8 cellular contexts compared by ENCODE assay signal in genomic region chr20:32018269-32019155, GRCh38. TPM values are rescaled to one million over a fixed set of nuclear protein-coding genes. Genes with fewer than 3 reads are reported as not detected.
DNase-seq lines count a peak whose midpoint lies in the region; ATAC-seq and TF ChIP-seq lines count a peak whose summit lies in the region.

No MANE protein-coding gene starts in this region.

- DNase-seq in GM12865 (ENCODE audit: low read depth), result no peak
- peak; percentile 74 to 85 for DNase-seq in NCI-H187 (lab: John Stamatoyannopoulos, UW)
- DNase-seq in chondrocyte (ENCODE audit: low spot score), result no peak
- no peak for DNase-seq in kidney glomerular epithelial cell (lab: John Stamatoyannopoulos, UW)

- H3K4me1 ChIP-seq in mesodermal cell (ENCODE audit: control insufficient read depth, insufficient read depth, low read length, poor library complexity, severe bottlenecking), result no peaks in the 10 kb centered on the region

- no peaks in the 10 kb centered on the region for H3K9me3 ChIP-seq in mesodermal cell (ENCODE audit: control insufficient read depth, low read length)

- H3K36me3 ChIP-seq in mesodermal cell (ENCODE audit: control insufficient read depth, insufficient read depth, low read length), result no peaks in the 10 kb centered on the region

- H3K4me3 ChIP-seq in GM12865 (ENCODE audit: low read depth, low read length), result peak overlapping the region; percentile 39
- peak overlapping the region; percentile 53 for H3K4me3 ChIP-seq in mesodermal cell (ENCODE audit: extremely low read depth, insufficient read depth, low read length, poor library complexity, severe bottlenecking)

- WGBS in mesodermal cell (ENCODE audit: insufficient coverage in 2 of 2), 2 experiments, result 1 to 2% methylated on average over 36 to 37 of the region's 67 CpGs

- H3K4me3 Mint-ChIP-seq in chondrocyte (ENCODE audit: unreplicated experiment), result peak overlapping the region; percentile 78
- H3K4me3 Mint-ChIP-seq in stimulated activated memory B cell treated with anti-CD40 and anti-IgM and Interleukin-4, amounts not matched to agents 10 μg/mL and 1 μg/mL and 100 μg/mL, for 72 hours, result peak overlapping the region; percentile 90

- peak; percentile 75 for ATAC-seq in stimulated activated memory B cell treated with anti-CD40 and anti-IgM and Interleukin-4, amounts not matched to agents 10 μg/mL and 1 μg/mL and 100 μg/mL, for 72 hours
- ATAC-seq in GM18505 (IDR thresholded peaks at IDR 0.05; ENCODE audit: unreplicated experiment), result no peak

- H3K27ac ChIP-seq in VCaP, result peak overlapping the region; percentile 51
- no peak overlapping the region for H3K27ac ChIP-seq in mesodermal cell (ENCODE audit: low read depth, low read length, severe bottlenecking)

- no peak overlapping the region for H3K27ac Mint-ChIP-seq in chondrocyte (ENCODE audit: unreplicated experiment)
- peak overlapping the region; percentile 38 for H3K27ac Mint-ChIP-seq in stimulated activated memory B cell treated with anti-CD40 and anti-IgM and Interleukin-4, amounts not matched to agents 10 μg/mL and 1 μg/mL and 100 μg/mL, for 72 hours

- TF ChIP-seq CTCF in GM12865 (IDR thresholded peaks at IDR 0.05; ENCODE audit: insufficient read depth, low read depth, low read length, missing control alignments) (peak; percentile 7), VCaP (conservative IDR thresholded peaks at IDR 0.05) (no peak), chondrocyte (IDR thresholded peaks at IDR 0.05) (no peak)

- no peak for TF ChIP-seq POLR2A in GM18505 (IDR thresholded peaks at IDR 0.05; ENCODE audit: borderline replicate concordance, extremely low read depth, insufficient read depth, insufficient read length)

- no peaks in the 10 kb centered on the region for H3K9me3 Mint-ChIP-seq in chondrocyte (ENCODE audit: low read depth)
- no peaks in the 10 kb centered on the region for H3K9me3 Mint-ChIP-seq in stimulated activated memory B cell treated with anti-CD40 and anti-IgM and Interleukin-4, amounts not matched to agents 10 μg/mL and 1 μg/mL and 100 μg/mL, for 72 hours

- peaks cover 18% of the 10 kb centered on the region for H3K4me1 Mint-ChIP-seq in chondrocyte (ENCODE audit: low read depth)
- peaks cover 24% of the 10 kb centered on the region for H3K4me1 Mint-ChIP-seq in stimulated activated memory B cell treated with anti-CD40 and anti-IgM and Interleukin-4, amounts not matched to agents 10 μg/mL and 1 μg/mL and 100 μg/mL, for 72 hours

- peaks cover 9% of the 10 kb centered on the region for H3K36me3 Mint-ChIP-seq in chondrocyte (ENCODE audit: low read depth)
- H3K36me3 Mint-ChIP-seq in stimulated activated memory B cell treated with anti-CD40 and anti-IgM and Interleukin-4, amounts not matched to agents 10 μg/mL and 1 μg/mL and 100 μg/mL, for 72 hours, result no peaks in the 10 kb centered on the region

- H3K27me3 Mint-ChIP-seq in chondrocyte (ENCODE audit: low read depth), result peaks cover 76% of the 10 kb centered on the region
- H3K27me3 Mint-ChIP-seq in stimulated activated memory B cell treated with anti-CD40 and anti-IgM and Interleukin-4, amounts not matched to agents 10 μg/mL and 1 μg/mL and 100 μg/mL, for 72 hours, result peaks cover 83% of the 10 kb centered on the region

RNA-seq across cellular contexts. Expression of gene CCM2L, which starts 8.3 kb away (rescaled TPM):
- not detected in 3 replicates for total RNA-seq in chondrocyte
- polyA plus RNA-seq in mesodermal cell (2013, experiment 1 of 2), result 6.3 TPM
- 3.2 TPM for polyA plus RNA-seq in mesodermal cell (2013, experiment 2 of 2)

RNA-seq across cellular contexts. Expression of gene HCK, which starts 33.5 kb away (rescaled TPM):
- total RNA-seq in chondrocyte, result not detected in 3 replicates
- polyA plus RNA-seq in mesodermal cell (2013, experiment 1 of 2), result 0.33 TPM
- polyA plus RNA-seq in mesodermal cell (2013, experiment 2 of 2), result 0.20 TPM

RNA-seq across cellular contexts. Expression of gene XKR7, which starts 50.6 kb away (rescaled TPM):
- 0.02 TPM in 1 of 3 replicates, not detected in the others for total RNA-seq in chondrocyte
- polyA plus RNA-seq in mesodermal cell (2013, experiment 1 of 2), result 0.41 TPM
- polyA plus RNA-seq in mesodermal cell (2013, experiment 2 of 2), result 0.35 TPM

Comparison
In these comparisons a context has a peak if more than half of its experiments do, and no peak if none do; other contexts are left out.
1. DNase-seq: peak in NCI-H187 (2 of 2); none in GM12865 (single experiment), chondrocyte (single experiment) and kidney glomerular epithelial cell (single experiment).